10 cellular contexts compared by ENCODE assay signal in the genomic region with DNA sequence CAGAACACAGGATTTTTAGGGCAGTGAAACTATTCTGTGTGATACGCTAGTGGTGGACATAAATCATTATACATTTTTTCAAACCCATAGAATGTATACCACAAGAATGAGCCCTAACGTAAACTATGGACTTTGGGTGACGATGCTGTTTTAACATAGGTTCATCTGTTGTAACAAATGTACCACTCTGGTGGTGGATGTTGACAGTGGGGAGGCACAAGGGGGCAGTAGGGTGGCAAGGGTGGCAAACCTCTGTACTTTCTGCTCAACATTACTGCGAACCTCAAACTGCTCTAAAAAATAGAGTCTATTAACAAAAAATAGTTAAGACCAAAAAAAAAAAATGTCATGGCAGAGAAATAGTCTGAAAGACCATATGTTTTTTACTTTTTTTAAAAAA. TPM values are rescaled to one million over a fixed set of nuclear protein-coding genes. Genes with fewer than 3 reads are reported as not detected.
DNase-seq lines count a peak whose midpoint lies in the region; ATAC-seq and TF ChIP-seq lines count a peak whose summit lies in the region.
"Had no signal": no experiment of that assay in that cellular context is flagged by ENCODE, and none has a peak within 500 bp of the region (broad histone marks: within the 10 kb centered on the region; RNA-seq: fewer than 3 reads in every experiment).

No MANE protein-coding gene starts in this region.

- H3K36me3 ChIP-seq in heart left ventricle (no peaks in the 10 kb centered on the region), right atrium auricular region (no peaks in the 10 kb centered on the region), kidney epithelial cell (ENCODE audit: control insufficient read depth, insufficient read depth, low read length) (no peaks in the 10 kb centered on the region), upper lobe of right lung (no peaks in the 10 kb centered on the region)

- TF ChIP-seq CTCF in heart left ventricle (IDR thresholded peaks at IDR 0.05) (peak in 10 of 12 donors; percentile 17 to 49 (median 39)), right atrium auricular region (IDR thresholded peaks at IDR 0.05) (peak in 1 of 2 donors; percentile 47), kidney epithelial cell (IDR thresholded peaks at IDR 0.05; ENCODE audit: insufficient read depth, low read length, poor library complexity, severe bottlenecking) (peak; percentile 34), upper lobe of right lung (IDR thresholded peaks at IDR 0.05) (peak; percentile 53)

- WGBS in heart left ventricle, 4 donors = 72 to 91% (median 88%) methylated on average over 4 of the region's 4 CpGs

- intact Hi-C loops in heart left ventricle (cut with DNase I) = loop anchor here in 8 of 10 donors (2.0 to 5.0 kb wide), 3 partner anchors 80 to 175 kb away; no protein-coding TSS in a partner anchor
- intact Hi-C loops in upper lobe of right lung (cut with DNase I) = loop anchor here (10.0 kb wide), 1 partner anchor 177 kb away; no protein-coding TSS in a partner anchor

- H3K27ac ChIP-seq in heart left ventricle (no peak overlapping the region), right atrium auricular region (no peak overlapping the region), upper lobe of right lung (no peak overlapping the region)
- H3K27ac ChIP-seq: HL-60 had no signal

- H3K27me3 ChIP-seq in heart left ventricle = no peaks in the 10 kb centered on the region
- H3K27me3 ChIP-seq in right atrium auricular region = no peaks in the 10 kb centered on the region
- peaks cover 2% of the 10 kb centered on the region for H3K27me3 ChIP-seq in kidney epithelial cell (ENCODE audit: control insufficient read depth, insufficient read depth, low read length)
- H3K27me3 ChIP-seq in upper lobe of right lung = no peaks in the 10 kb centered on the region

- H3K4me1 ChIP-seq in heart left ventricle (peaks cover 0 to 4% (median 0%) of the 10 kb centered on the region in 12 donors), right atrium auricular region (no peaks in the 10 kb centered on the region), upper lobe of right lung (peaks cover 4% of the 10 kb centered on the region)

- H3K9me3 ChIP-seq in heart left ventricle (no peaks in the 10 kb centered on the region), right atrium auricular region (no peaks in the 10 kb centered on the region), upper lobe of right lung (no peaks in the 10 kb centered on the region)

- DNase-seq in heart left ventricle (no peak), right atrium auricular region (ENCODE audit: low spot score) (no peak), kidney epithelial cell (ENCODE audit: low read depth) (no peak), upper lobe of right lung (no peak), GOT3 (lab: John Stamatoyannopoulos, UW) (no peak), NCI-H345 treated with DMSO at 0.1 percent for 48 hours (lab: John Stamatoyannopoulos, UW; ENCODE audit: unreplicated experiment) (no peak)
- peak; percentile 50 for DNase-seq in activated T-cell treated with anti-CD3 and anti-CD28 coated beads, Interleukin-2, amount 50 U/mL, for 1 hour
- DNase-seq: EL had no signal

- no peak for TF ChIP-seq POLR2A in heart left ventricle (IDR thresholded peaks at IDR 0.05)

- ATAC-seq in heart left ventricle (peak in 1 of 4 donors; percentile 72), upper lobe of right lung (peak; percentile 87), HG02870 (IDR thresholded peaks at IDR 0.05; ENCODE audit: unreplicated experiment) (no peak)

- H3K4me3 ChIP-seq in heart left ventricle (no peak overlapping the region), right atrium auricular region (no peak overlapping the region), kidney epithelial cell (ENCODE audit: low read depth, low read length) (no peak overlapping the region), upper lobe of right lung (no peak overlapping the region)

RNA-seq across cellular contexts. Expression of gene MVB12B, which starts 9.1 kb away (rescaled TPM):
- total RNA-seq in heart left ventricle = 10 to 100 TPM in 7 of 9 donors, 1 to 10 TPM in 2; 8.2 to 16.2 (median 11.6) TPM
- polyA plus RNA-seq in heart left ventricle = 1 to 10 TPM; 4.9 to 5.1 TPM
- total RNA-seq in right atrium auricular region = 1 to 10 TPM; 5.9 to 8.7 TPM
- 13.1 and 15.8 TPM in 2 replicates for total RNA-seq in kidney epithelial cell
- total RNA-seq in upper lobe of right lung = 47.5 TPM
